Comparison of ENCODE assay signal across 32 cellular contexts in genomic region chr22:43291381-43291780, GRCh38. TPM values are rescaled to one million over a fixed set of nuclear protein-coding genes. Genes with fewer than 3 reads are reported as not detected.
"Had no signal": no experiment of that assay in that cellular context is flagged by ENCODE, and none has a peak within 500 bp of the region (broad histone marks: within the 10 kb centered on the region; RNA-seq: fewer than 3 reads in every experiment).

No MANE protein-coding gene starts in this region.

- H3K27me3 ChIP-seq: adrenal gland, body of pancreas, breast epithelium, cardiac muscle cell, colonic mucosa had no signal

- H3K4me1 ChIP-seq: body of pancreas, colonic mucosa had no signal

- H3K9me3 Mint-ChIP-seq: activated CD4-positive, alpha-beta memory T cell treated with anti-CD3 and anti-CD28 coated beads for 36 hours; activated CD4-positive, alpha-beta T cell treated with anti-CD3 and anti-CD28 coated beads, Interleukin-2, amount 10 ng/mL, durations not matched to agents 24 days and 14 days; activated naive CD4-positive, alpha-beta T cell treated with anti-CD3 and anti-CD28 coated beads for 36 hours; activated naive CD4-positive, alpha-beta T cell treated with anti-CD3 and anti-CD28 coated beads, Interleukin-2, amount 50 U/mL, for 24 hours; activated naive CD8-positive, alpha-beta T cell treated with anti-CD3 and anti-CD28 coated beads for 36 hours; activated naive CD8-positive, alpha-beta T cell treated with anti-CD3 and anti-CD28 coated beads, Interleukin-2, amount 50 U/mL, for 24 hours; activated T-helper 1 cell treated with anti-CD3 and anti-CD28 coated beads, Interleukin-12 subunit alpha, Interleukin-12 subunit beta, Interleukin-2, Interleukin-4 antibody, amounts not matched to agents 30 ng/mL and 10 ng/mL and 1 ng/mL, durations not matched to agents 14 hours and 24 hours and 36 hours; activated T-helper 2 cell treated with anti-CD3 and anti-CD28 coated beads, Interferon-gamma antibody, Interleukin-2, Interleukin-4, amounts not matched to agents 10 μg/mL and 5 μg/mL and 100 μg/mL, durations not matched to agents 14 hours and 24 hours and 36 hours; T-helper 2 cell treated with Interferon-gamma antibody and Interleukin-4, amounts not matched to agents 5 μg/mL and 100 μg/mL, for 36 hours had no signal

- H3K27me3 Mint-ChIP-seq: activated CD4-positive, alpha-beta memory T cell treated with anti-CD3 and anti-CD28 coated beads for 36 hours; activated CD4-positive, alpha-beta T cell treated with anti-CD3 and anti-CD28 coated beads for 36 hours; activated CD4-positive, alpha-beta T cell treated with anti-CD3 and anti-CD28 coated beads, Interleukin-2, amount 10 ng/mL, durations not matched to agents 24 days and 14 days; activated CD8-positive, alpha-beta memory T cell treated with anti-CD3 and anti-CD28 coated beads, Interleukin-2, amount 10 ng/mL, durations not matched to agents 7 days and 5 days; activated naive CD4-positive, alpha-beta T cell treated with anti-CD3 and anti-CD28 coated beads, Interleukin-2, amount 50 U/mL, for 24 hours; activated naive CD8-positive, alpha-beta T cell treated with anti-CD3 and anti-CD28 coated beads for 36 hours; T-helper 17 cell had no signal

- H3K27ac Mint-ChIP-seq: activated CD4-positive, alpha-beta memory T cell treated with anti-CD3 and anti-CD28 coated beads for 36 hours; activated CD4-positive, alpha-beta T cell treated with anti-CD3 and anti-CD28 coated beads for 36 hours; activated CD4-positive, alpha-beta T cell treated with anti-CD3 and anti-CD28 coated beads, Interleukin-2, amount 10 ng/mL, durations not matched to agents 24 days and 14 days; activated CD8-positive, alpha-beta memory T cell treated with anti-CD3 and anti-CD28 coated beads, Interleukin-2, amount 10 ng/mL, durations not matched to agents 7 days and 5 days; activated CD8-positive, alpha-beta T cell treated with anti-CD3 and anti-CD28 coated beads, Interleukin-2, amount 10 ng/mL, durations not matched to agents 7 days and 5 days; activated naive CD4-positive, alpha-beta T cell treated with anti-CD3 and anti-CD28 coated beads for 36 hours; activated naive CD4-positive, alpha-beta T cell treated with anti-CD3 and anti-CD28 coated beads, Interleukin-2, amount 50 U/mL, for 24 hours; activated naive CD8-positive, alpha-beta T cell treated with anti-CD3 and anti-CD28 coated beads for 36 hours; activated naive CD8-positive, alpha-beta T cell treated with anti-CD3 and anti-CD28 coated beads, Interleukin-2, amount 50 U/mL, for 24 hours; activated T-helper 1 cell treated with anti-CD3 and anti-CD28 coated beads, Interleukin-12 subunit alpha, Interleukin-12 subunit beta, Interleukin-2, Interleukin-4 antibody, amounts not matched to agents 30 ng/mL and 10 ng/mL and 1 ng/mL, durations not matched to agents 14 hours and 24 hours and 36 hours; activated T-helper 2 cell treated with anti-CD3 and anti-CD28 coated beads, Interferon-gamma antibody, Interleukin-2, Interleukin-4, amounts not matched to agents 10 μg/mL and 5 μg/mL and 100 μg/mL, durations not matched to agents 14 hours and 24 hours and 36 hours; T-helper 17 cell; T-helper 2 cell treated with Interferon-gamma antibody and Interleukin-4, amounts not matched to agents 5 μg/mL and 100 μg/mL, for 36 hours had no signal

- H3K4me1 Mint-ChIP-seq: activated CD4-positive, alpha-beta T cell treated with anti-CD3 and anti-CD28 coated beads for 36 hours; activated naive CD4-positive, alpha-beta T cell treated with anti-CD3 and anti-CD28 coated beads, Interleukin-2, amount 50 U/mL, for 24 hours had no signal

- ATAC-seq: activated CD4-positive, alpha-beta T cell treated with anti-CD3 and anti-CD28 coated beads for 36 hours; activated CD8-positive, alpha-beta memory T cell treated with anti-CD3 and anti-CD28 coated beads, Interleukin-2, amount 10 ng/mL, durations not matched to agents 7 days and 5 days; activated CD8-positive, alpha-beta T cell treated with anti-CD3 and anti-CD28 coated beads, Interleukin-2, amount 10 ng/mL, durations not matched to agents 7 days and 5 days; activated naive CD8-positive, alpha-beta T cell treated with anti-CD3 and anti-CD28 coated beads, Interleukin-2, amount 50 U/mL, for 24 hours; body of pancreas; T-helper 17 cell had no signal

- H3K36me3 ChIP-seq: adrenal gland, breast epithelium, cardiac muscle cell, colonic mucosa had no signal

- H3K36me3 Mint-ChIP-seq: activated CD4-positive, alpha-beta memory T cell treated with anti-CD3 and anti-CD28 coated beads for 36 hours; activated CD8-positive, alpha-beta memory T cell treated with anti-CD3 and anti-CD28 coated beads, Interleukin-2, amount 10 ng/mL, durations not matched to agents 7 days and 5 days; activated naive CD4-positive, alpha-beta T cell treated with anti-CD3 and anti-CD28 coated beads, Interleukin-2, amount 50 U/mL, for 24 hours; activated naive CD8-positive, alpha-beta T cell treated with anti-CD3 and anti-CD28 coated beads for 36 hours had no signal

- H3K4me3 ChIP-seq: adrenal gland, body of pancreas, breast epithelium, cardiac muscle cell, colonic mucosa had no signal

- DNase-seq: activated CD4-positive, alpha-beta memory T cell treated with anti-CD3 and anti-CD28 coated beads for 36 hours; activated CD4-positive, alpha-beta T cell treated with anti-CD3 and anti-CD28 coated beads for 36 hours; activated CD4-positive, alpha-beta T cell treated with anti-CD3 and anti-CD28 coated beads, Interleukin-2, amount 10 ng/mL, durations not matched to agents 24 days and 14 days; activated CD4-positive, CD25-positive, alpha-beta regulatory T cell; activated CD4-positive, CD25-positive, alpha-beta regulatory T cell treated with anti-CD3 and anti-CD28 coated beads, Interleukin-2, amount 50 U/mL, for 72 hours; activated CD8-positive, alpha-beta memory T cell treated with anti-CD3 and anti-CD28 coated beads, Interleukin-2, amount 10 ng/mL, durations not matched to agents 7 days and 5 days; activated CD8-positive, alpha-beta memory T cell treated with anti-CD3 and anti-CD28 coated beads, Interleukin-2, amount 50 U/mL, for 4 hours; activated CD8-positive, alpha-beta T cell treated with anti-CD3 and anti-CD28 coated beads, Interleukin-2, amount 10 ng/mL, durations not matched to agents 7 days and 5 days; activated effector memory CD4-positive, alpha-beta T cell treated with anti-CD3 and anti-CD28 coated beads, Interleukin-2, amount 50 U/mL, for 16 hours; activated naive CD4-positive, alpha-beta T cell treated with anti-CD3 and anti-CD28 coated beads for 36 hours; activated naive CD8-positive, alpha-beta T cell treated with anti-CD3 and anti-CD28 coated beads for 36 hours; activated naive CD8-positive, alpha-beta T cell treated with anti-CD3 and anti-CD28 coated beads, Interleukin-2, amount 50 U/mL, for 24 hours; activated T-cell treated with anti-CD3 and anti-CD28 coated beads, Interleukin-2, amount 50 U/mL, for 1 hour; activated T-cell treated with anti-CD3 and anti-CD28 coated beads, Interleukin-2, amount 50 U/mL, for 48 hours; aorta; body of pancreas; central memory CD4-positive, alpha-beta T cell; cerebellar nuclear complex; colonic mucosa; effector CD8-positive, alpha-beta T cell; T-helper 1 cell; T-helper 17 cell; T1000 had no signal

- H3K4me3 Mint-ChIP-seq: activated CD4-positive, alpha-beta memory T cell treated with anti-CD3 and anti-CD28 coated beads for 36 hours; activated CD4-positive, alpha-beta T cell treated with anti-CD3 and anti-CD28 coated beads for 36 hours; activated CD4-positive, alpha-beta T cell treated with anti-CD3 and anti-CD28 coated beads, Interleukin-2, amount 10 ng/mL, durations not matched to agents 24 days and 14 days; activated CD8-positive, alpha-beta memory T cell treated with anti-CD3 and anti-CD28 coated beads, Interleukin-2, amount 10 ng/mL, durations not matched to agents 7 days and 5 days; activated CD8-positive, alpha-beta T cell treated with anti-CD3 and anti-CD28 coated beads, Interleukin-2, amount 10 ng/mL, durations not matched to agents 7 days and 5 days; activated naive CD4-positive, alpha-beta T cell treated with anti-CD3 and anti-CD28 coated beads for 36 hours; activated naive CD4-positive, alpha-beta T cell treated with anti-CD3 and anti-CD28 coated beads, Interleukin-2, amount 50 U/mL, for 24 hours; activated naive CD8-positive, alpha-beta T cell treated with anti-CD3 and anti-CD28 coated beads for 36 hours; activated naive CD8-positive, alpha-beta T cell treated with anti-CD3 and anti-CD28 coated beads, Interleukin-2, amount 50 U/mL, for 24 hours; activated T-helper 1 cell treated with anti-CD3 and anti-CD28 coated beads, Interleukin-12 subunit alpha, Interleukin-12 subunit beta, Interleukin-2, Interleukin-4 antibody, amounts not matched to agents 30 ng/mL and 10 ng/mL and 1 ng/mL, durations not matched to agents 14 hours and 24 hours and 36 hours; T-helper 17 cell; T-helper 2 cell treated with Interferon-gamma antibody and Interleukin-4, amounts not matched to agents 5 μg/mL and 100 μg/mL, for 36 hours had no signal

- H3K9me3 ChIP-seq: adrenal gland, body of pancreas, breast epithelium, colonic mucosa had no signal

- H3K27ac ChIP-seq: body of pancreas, cardiac muscle cell, colonic mucosa, epithelial cell of prostate had no signal

RNA-seq across cellular contexts. Expression of gene SCUBE1, which starts 51.8 kb away (rescaled TPM):
- total RNA-seq: activated CD4-positive, alpha-beta memory T cell treated with anti-CD3 and anti-CD28 coated beads for 36 hours; activated CD4-positive, alpha-beta T cell treated with anti-CD3 and anti-CD28 coated beads for 36 hours; activated CD4-positive, alpha-beta T cell treated with anti-CD3 and anti-CD28 coated beads, Interleukin-2, amount 10 ng/mL, durations not matched to agents 24 days and 14 days; activated naive CD4-positive, alpha-beta T cell treated with anti-CD3 and anti-CD28 coated beads for 36 hours; activated T-helper 1 cell treated with anti-CD3 and anti-CD28 coated beads, Interleukin-12 subunit alpha, Interleukin-12 subunit beta, Interleukin-2, Interleukin-4 antibody, amounts not matched to agents 30 ng/mL and 10 ng/mL and 1 ng/mL, durations not matched to agents 14 hours and 24 hours and 36 hours; activated T-helper 2 cell treated with anti-CD3 and anti-CD28 coated beads, Interferon-gamma antibody, Interleukin-2, Interleukin-4, amounts not matched to agents 10 μg/mL and 5 μg/mL and 100 μg/mL, durations not matched to agents 14 hours and 24 hours and 36 hours; endothelial cell of umbilical vein; T-helper 17 cell had no signal
